ENCODE assay signal across 2 cellular contexts in the genomic region with DNA sequence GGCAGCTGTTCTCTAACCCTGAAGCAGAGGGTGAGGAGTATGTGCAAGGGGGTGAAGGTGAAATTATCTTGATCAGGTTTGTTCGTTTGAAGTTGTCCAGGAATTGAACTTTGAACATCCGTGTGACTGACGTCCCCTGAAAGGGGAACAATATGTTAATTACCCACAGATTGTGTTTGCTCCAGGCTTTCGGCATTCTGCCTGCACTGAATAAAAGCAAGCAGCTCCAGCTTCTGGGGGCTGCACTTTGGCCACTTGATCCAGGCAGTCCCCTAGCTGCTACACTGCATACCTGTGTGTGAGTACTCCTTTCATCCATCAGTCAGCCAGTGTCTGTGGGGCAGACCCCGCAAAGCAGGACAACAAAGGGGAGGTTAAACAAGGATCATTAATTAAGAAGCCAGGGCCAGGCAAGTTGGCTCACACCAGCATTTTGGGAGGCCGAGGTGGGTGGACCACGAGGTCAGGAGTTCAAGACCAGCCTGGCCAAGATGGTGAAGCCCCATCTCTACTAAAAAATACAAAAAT.
TF ChIP-seq lines count a peak whose summit lies in the region.

No MANE protein-coding gene starts in this region.

TF ChIP-seq in HepG2, 621 proteins besides CTCF, POLR2A, EP300 and RAD21 (continued from another document and continues in another):
- TF ChIP-seq, protein P1, sequence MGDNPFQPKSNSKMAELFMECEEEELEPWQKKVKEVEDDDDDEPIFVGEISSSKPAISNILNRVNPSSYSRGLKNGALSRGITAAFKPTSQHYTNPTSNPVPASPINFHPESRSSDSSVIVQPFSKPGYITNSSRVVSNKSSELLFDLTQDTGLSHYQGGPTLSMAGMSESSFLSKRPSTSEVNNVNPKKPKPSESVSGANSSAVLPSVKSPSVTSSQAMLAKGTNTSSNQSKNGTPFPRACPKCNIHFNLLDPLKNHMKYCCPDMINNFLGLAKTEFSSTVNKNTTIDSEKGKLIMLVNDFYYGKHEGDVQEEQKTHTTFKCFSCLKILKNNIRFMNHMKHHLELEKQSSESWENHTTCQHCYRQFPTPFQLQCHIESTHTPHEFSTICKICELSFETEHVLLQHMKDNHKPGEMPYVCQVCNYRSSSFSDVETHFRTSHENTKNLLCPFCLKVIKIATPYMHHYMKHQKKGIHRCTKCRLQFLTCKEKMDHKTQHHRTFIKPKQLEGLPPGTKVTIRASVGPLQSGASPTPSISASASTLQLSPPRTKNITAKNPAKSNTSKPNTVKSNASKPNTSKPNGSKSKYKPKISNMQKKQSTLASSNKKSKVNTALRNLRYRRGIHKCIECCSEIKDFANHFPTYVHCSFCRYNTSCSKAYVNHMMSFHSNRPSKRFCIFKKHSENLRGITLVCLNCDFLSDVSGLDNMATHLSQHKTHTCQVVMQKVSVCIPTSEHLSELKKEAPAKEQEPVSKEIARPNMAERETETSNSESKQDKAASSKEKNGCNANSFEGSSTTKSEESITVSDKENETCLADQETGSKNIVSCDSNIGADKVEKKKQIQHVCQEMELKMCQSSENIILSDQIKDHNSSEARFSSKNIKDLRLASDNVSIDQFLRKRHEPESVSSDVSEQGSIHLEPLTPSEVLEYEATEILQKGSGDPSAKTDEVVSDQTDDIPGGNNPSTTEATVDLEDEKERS (CRISPR knock-in tag; IDR thresholded peaks at IDR 0.05) = peak; percentile 70; the same call in 1 of the 2 replicates
- TF ChIP-seq HNF4G (IDR thresholded peaks at IDR 0.05; ENCODE audit: borderline replicate concordance, low read depth, low read length) (peak; percentile 76; the same call in 1 of the 2 replicates), HNF4G (CRISPR knock-in tag; IDR thresholded peaks at IDR 0.05; ENCODE audit: borderline replicate concordance, low read depth) (0 out of 2 replicates have a peak, but pooled peaks have one; percentile 46), NKX3-1 (CRISPR knock-in tag; IDR thresholded peaks at IDR 0.05) (no peak), ARNTL (CRISPR knock-in tag; IDR thresholded peaks at IDR 0.05) (peak; percentile 21; the same call in 1 of the 2 replicates), SNRNP70 (IDR thresholded peaks at IDR 0.05; ENCODE audit: low read depth, low read length) (no peak), KLF11 (CRISPR knock-in tag; IDR thresholded peaks at IDR 0.05) (0 out of 2 replicates have a peak, but pooled peaks have one; percentile 40), ZNF614 (CRISPR knock-in tag; IDR thresholded peaks at IDR 0.05; ENCODE audit: borderline replicate concordance) (peak; percentile 75; the same call in 1 of the 2 replicates), TBX3 (IDR thresholded peaks at IDR 0.05; ENCODE audit: borderline replicate concordance) (peak; percentile 74; the same call in 1 of the 2 replicates), ZNF34 (CRISPR knock-in tag; IDR thresholded peaks at IDR 0.05; ENCODE audit: borderline replicate concordance) (no peak), ISL2 (CRISPR knock-in tag; IDR thresholded peaks at IDR 0.05) (peak; percentile 30; the same call in 1 of the 2 replicates), MTF1 (CRISPR knock-in tag; IDR thresholded peaks at IDR 0.05) (no peak), RBAK (CRISPR knock-in tag; IDR thresholded peaks at IDR 0.05) (peak; percentile 90), MIER2 (CRISPR knock-in tag; IDR thresholded peaks at IDR 0.05) (0 out of 2 replicates have a peak, but pooled peaks have one; percentile 31), NCOR1 (IDR thresholded peaks at IDR 0.05; ENCODE audit: borderline replicate concordance, low read length) (peak; percentile 90; the same call in 1 of the 2 replicates), ZNF205 (CRISPR knock-in tag; IDR thresholded peaks at IDR 0.05) (peak; percentile 55; the same call in 1 of the 2 replicates), ZNF720 (CRISPR knock-in tag; IDR thresholded peaks at IDR 0.05) (no peak), SIX4 (CRISPR knock-in tag; IDR thresholded peaks at IDR 0.05) (peak; percentile 49; the same call in 1 of the 2 replicates), HNF4A (CRISPR knock-in tag; IDR thresholded peaks at IDR 0.05) (peak; percentile 82), ZKSCAN8 (CRISPR knock-in tag; IDR thresholded peaks at IDR 0.05; ENCODE audit: borderline replicate concordance) (no peak), ATF7-NPFF (CRISPR knock-in tag; IDR thresholded peaks at IDR 0.05; ENCODE audit: low read depth) (peak; percentile 47; the same call in 1 of the 2 replicates), BCL6 (CRISPR knock-in tag; IDR thresholded peaks at IDR 0.05) (peak; percentile 88), PTBP1 (IDR thresholded peaks at IDR 0.05; ENCODE audit: low read depth, low read length, poor library complexity, severe bottlenecking) (no peak), ZNF552 (CRISPR knock-in tag; IDR thresholded peaks at IDR 0.05; ENCODE audit: borderline replicate concordance) (no peak), ZBTB20 (CRISPR knock-in tag; IDR thresholded peaks at IDR 0.05; ENCODE audit: borderline replicate concordance, low read depth) (peak; percentile 57; the same call in 1 of the 2 replicates), NR2F6 (IDR thresholded peaks at IDR 0.05) (no peak), NR2F6 (CRISPR knock-in tag; IDR thresholded peaks at IDR 0.05) (peak; percentile 37; the same call in 1 of the 2 replicates), NR2F2 (IDR thresholded peaks at IDR 0.05; ENCODE audit: borderline replicate concordance, low read depth) (no peak)
- TF ChIP-seq, protein P2, sequence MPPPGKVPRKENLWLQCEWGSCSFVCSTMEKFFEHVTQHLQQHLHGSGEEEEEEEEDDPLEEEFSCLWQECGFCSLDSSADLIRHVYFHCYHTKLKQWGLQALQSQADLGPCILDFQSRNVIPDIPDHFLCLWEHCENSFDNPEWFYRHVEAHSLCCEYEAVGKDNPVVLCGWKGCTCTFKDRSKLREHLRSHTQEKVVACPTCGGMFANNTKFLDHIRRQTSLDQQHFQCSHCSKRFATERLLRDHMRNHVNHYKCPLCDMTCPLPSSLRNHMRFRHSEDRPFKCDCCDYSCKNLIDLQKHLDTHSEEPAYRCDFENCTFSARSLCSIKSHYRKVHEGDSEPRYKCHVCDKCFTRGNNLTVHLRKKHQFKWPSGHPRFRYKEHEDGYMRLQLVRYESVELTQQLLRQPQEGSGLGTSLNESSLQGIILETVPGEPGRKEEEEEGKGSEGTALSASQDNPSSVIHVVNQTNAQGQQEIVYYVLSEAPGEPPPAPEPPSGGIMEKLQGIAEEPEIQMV (CRISPR knock-in tag; IDR thresholded peaks at IDR 0.05; ENCODE audit: low read depth) = 0 out of 2 replicates have a peak, but pooled peaks have one; percentile 44
- TF ChIP-seq, protein P3, sequence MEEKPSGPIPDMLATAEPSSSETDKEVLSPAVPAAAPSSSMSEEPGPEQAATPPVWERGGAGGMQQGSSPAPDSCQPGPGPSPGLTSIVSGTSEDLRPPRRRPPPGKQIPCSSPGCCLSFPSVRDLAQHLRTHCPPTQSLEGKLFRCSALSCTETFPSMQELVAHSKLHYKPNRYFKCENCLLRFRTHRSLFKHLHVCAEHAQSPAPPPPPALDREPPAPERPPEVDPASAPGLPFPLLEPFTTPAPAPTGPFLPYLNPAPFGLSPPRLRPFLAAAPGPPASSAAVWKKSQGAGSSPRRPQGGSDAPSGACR (CRISPR knock-in tag; IDR thresholded peaks at IDR 0.05) = peak; percentile 59; the same call in 1 of the 2 replicates
- TF ChIP-seq, protein P4, sequence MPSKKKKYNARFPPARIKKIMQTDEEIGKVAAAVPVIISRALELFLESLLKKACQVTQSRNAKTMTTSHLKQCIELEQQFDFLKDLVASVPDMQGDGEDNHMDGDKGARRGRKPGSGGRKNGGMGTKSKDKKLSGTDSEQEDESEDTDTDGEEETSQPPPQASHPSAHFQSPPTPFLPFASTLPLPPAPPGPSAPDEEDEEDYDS (CRISPR knock-in tag; IDR thresholded peaks at IDR 0.05) = peak; percentile 43; the same call in 1 of the 2 replicates

TF ChIP-seq in WTC11, 78 proteins besides CTCF, POLR2A, EP300 and RAD21 (continued from another document):
- TF ChIP-seq NFE2L1 (CRISPR knock-in tag; IDR thresholded peaks at IDR 0.05) = no peak
- no peak for TF ChIP-seq TEAD4 (CRISPR knock-in tag; IDR thresholded peaks at IDR 0.05)
- TF ChIP-seq KAT7 (CRISPR knock-in tag; IDR thresholded peaks at IDR 0.05; ENCODE audit: borderline replicate concordance) = no peak
- TF ChIP-seq, protein P5, sequence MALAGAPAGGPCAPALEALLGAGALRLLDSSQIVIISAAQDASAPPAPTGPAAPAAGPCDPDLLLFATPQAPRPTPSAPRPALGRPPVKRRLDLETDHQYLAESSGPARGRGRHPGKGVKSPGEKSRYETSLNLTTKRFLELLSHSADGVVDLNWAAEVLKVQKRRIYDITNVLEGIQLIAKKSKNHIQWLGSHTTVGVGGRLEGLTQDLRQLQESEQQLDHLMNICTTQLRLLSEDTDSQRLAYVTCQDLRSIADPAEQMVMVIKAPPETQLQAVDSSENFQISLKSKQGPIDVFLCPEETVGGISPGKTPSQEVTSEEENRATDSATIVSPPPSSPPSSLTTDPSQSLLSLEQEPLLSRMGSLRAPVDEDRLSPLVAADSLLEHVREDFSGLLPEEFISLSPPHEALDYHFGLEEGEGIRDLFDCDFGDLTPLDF (CRISPR knock-in tag; IDR thresholded peaks at IDR 0.05) = no peak
- TF ChIP-seq, protein P6, sequence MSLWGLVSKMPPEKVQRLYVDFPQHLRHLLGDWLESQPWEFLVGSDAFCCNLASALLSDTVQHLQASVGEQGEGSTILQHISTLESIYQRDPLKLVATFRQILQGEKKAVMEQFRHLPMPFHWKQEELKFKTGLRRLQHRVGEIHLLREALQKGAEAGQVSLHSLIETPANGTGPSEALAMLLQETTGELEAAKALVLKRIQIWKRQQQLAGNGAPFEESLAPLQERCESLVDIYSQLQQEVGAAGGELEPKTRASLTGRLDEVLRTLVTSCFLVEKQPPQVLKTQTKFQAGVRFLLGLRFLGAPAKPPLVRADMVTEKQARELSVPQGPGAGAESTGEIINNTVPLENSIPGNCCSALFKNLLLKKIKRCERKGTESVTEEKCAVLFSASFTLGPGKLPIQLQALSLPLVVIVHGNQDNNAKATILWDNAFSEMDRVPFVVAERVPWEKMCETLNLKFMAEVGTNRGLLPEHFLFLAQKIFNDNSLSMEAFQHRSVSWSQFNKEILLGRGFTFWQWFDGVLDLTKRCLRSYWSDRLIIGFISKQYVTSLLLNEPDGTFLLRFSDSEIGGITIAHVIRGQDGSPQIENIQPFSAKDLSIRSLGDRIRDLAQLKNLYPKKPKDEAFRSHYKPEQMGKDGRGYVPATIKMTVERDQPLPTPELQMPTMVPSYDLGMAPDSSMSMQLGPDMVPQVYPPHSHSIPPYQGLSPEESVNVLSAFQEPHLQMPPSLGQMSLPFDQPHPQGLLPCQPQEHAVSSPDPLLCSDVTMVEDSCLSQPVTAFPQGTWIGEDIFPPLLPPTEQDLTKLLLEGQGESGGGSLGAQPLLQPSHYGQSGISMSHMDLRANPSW (CRISPR knock-in tag; conservative IDR thresholded peaks at IDR 0.05; ENCODE audit: low read depth) = no peak
- TF ChIP-seq GABPB1 (CRISPR knock-in tag; IDR thresholded peaks at IDR 0.05) = no peak
- TF ChIP-seq, protein P7, sequence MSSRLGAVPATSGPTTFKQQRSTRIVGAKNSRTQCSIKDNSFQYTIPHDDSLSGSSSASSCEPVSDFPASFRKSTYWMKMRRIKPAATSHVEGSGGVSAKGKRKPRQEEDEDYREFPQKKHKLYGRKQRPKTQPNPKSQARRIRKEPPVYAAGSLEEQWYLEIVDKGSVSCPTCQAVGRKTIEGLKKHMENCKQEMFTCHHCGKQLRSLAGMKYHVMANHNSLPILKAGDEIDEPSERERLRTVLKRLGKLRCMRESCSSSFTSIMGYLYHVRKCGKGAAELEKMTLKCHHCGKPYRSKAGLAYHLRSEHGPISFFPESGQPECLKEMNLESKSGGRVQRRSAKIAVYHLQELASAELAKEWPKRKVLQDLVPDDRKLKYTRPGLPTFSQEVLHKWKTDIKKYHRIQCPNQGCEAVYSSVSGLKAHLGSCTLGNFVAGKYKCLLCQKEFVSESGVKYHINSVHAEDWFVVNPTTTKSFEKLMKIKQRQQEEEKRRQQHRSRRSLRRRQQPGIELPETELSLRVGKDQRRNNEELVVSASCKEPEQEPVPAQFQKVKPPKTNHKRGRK (CRISPR knock-in tag; IDR thresholded peaks at IDR 0.05; ENCODE audit: borderline replicate concordance) = no peak
- no peak for TF ChIP-seq ZNF671 (CRISPR knock-in tag; IDR thresholded peaks at IDR 0.05)
- no peak for TF ChIP-seq JAZF1 (CRISPR knock-in tag; IDR thresholded peaks at IDR 0.05)
TF ChIP-seq in WTC11: peak in this region for 0.
